12 cellular contexts compared by ENCODE assay signal in the genomic region with DNA sequence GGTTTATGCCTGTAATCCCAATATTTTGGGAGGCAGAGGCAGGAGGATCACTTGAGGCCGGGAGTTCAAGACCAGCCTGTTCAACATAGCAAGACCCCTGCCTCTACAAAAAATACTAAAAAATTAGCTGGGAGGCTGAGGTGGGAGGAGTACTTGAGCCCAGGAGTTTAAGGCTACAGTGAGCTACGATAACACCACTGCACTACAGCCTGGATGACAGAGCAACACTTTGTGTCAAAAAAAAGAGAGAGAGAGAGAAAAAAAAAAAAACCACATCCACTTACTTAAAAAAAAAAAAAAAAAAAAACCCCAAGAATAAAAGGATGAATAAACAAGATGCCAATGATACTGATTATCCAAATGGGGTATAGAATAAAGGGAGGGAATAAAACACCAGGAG. TPM values are rescaled to one million over a fixed set of nuclear protein-coding genes. Genes with fewer than 3 reads are reported as not detected.
A peak's percentile ranks its signal among the peaks of the same experiment; 100 is the strongest.
DNase-seq lines count a peak whose midpoint lies in the region; ATAC-seq and TF ChIP-seq lines count a peak whose summit lies in the region.
"Had no signal": no experiment of that assay in that cellular context is flagged by ENCODE, and none has a peak within 500 bp of the region (broad histone marks: within the 10 kb centered on the region; RNA-seq: fewer than 3 reads in every experiment).

No MANE protein-coding gene starts in this region.

- H3K9me3 ChIP-seq in CD8-positive, alpha-beta T cell (ENCODE audit: low read length): no peaks in the 10 kb centered on the region

- CTCF ChIA-PET in activated CD8-positive, alpha-beta memory T cell treated with anti-CD3 and anti-CD28 coated beads, Interleukin-2, amount 10 ng/mL, durations not matched to agents 7 days and 5 days (lab: Charles Lee): interaction anchor here (1.1 to 4.2 kb wide), 3 partner anchors 14 to 240 kb away, joined by 3 to 21 read pairs (median 19); a partner anchor contains a TSS
- CTCF ChIA-PET in CD8-positive, alpha-beta T cell (lab: Charles Lee): interaction anchor here (0.6 to 2.3 kb wide), 5 partner anchors 12 to 363 kb away, joined by 3 to 8 read pairs (median 5); no protein-coding TSS in a partner anchor

- peaks cover 20% of the 10 kb centered on the region for H3K4me1 ChIP-seq in CD8-positive, alpha-beta T cell (ENCODE audit: insufficient read depth, low read length)

- peaks cover 3% of the 10 kb centered on the region for H3K9me3 Mint-ChIP-seq in activated CD8-positive, alpha-beta memory T cell treated with anti-CD3 and anti-CD28 coated beads, Interleukin-2, amount 10 ng/mL, durations not matched to agents 7 days and 5 days (ENCODE audit: low read depth)
- no peaks in the 10 kb centered on the region for H3K9me3 Mint-ChIP-seq in CD8-positive, alpha-beta T cell
- peaks cover 7% of the 10 kb centered on the region for H3K9me3 Mint-ChIP-seq in T-helper 2 cell treated with Interferon-gamma antibody and Interleukin-4, amounts not matched to agents 5 μg/mL and 100 μg/mL, for 36 hours
- H3K9me3 Mint-ChIP-seq in natural killer cell: no peaks in the 10 kb centered on the region
- H3K9me3 Mint-ChIP-seq in stimulated activated naive CD8-positive, alpha-beta T cell treated with anti-CD3 and anti-CD28 coated beads, Interleukin-15, amount 100 ng/mL, for 72 hours: no peaks in the 10 kb centered on the region

- ATAC-seq in activated CD8-positive, alpha-beta memory T cell treated with anti-CD3 and anti-CD28 coated beads, Interleukin-2, amount 10 ng/mL, durations not matched to agents 7 days and 5 days: no peak
- ATAC-seq in CD8-positive, alpha-beta T cell: peak; percentile 31
- ATAC-seq in natural killer cell: peak in 2 of 3 donors; percentile 54 to 67
- no peak for ATAC-seq in stimulated activated naive CD8-positive, alpha-beta T cell treated with anti-CD3 and anti-CD28 coated beads, Interleukin-15, amount 100 ng/mL, for 72 hours

- peaks cover 29% of the 10 kb centered on the region for H3K4me1 Mint-ChIP-seq in activated CD8-positive, alpha-beta memory T cell treated with anti-CD3 and anti-CD28 coated beads, Interleukin-2, amount 10 ng/mL, durations not matched to agents 7 days and 5 days
- H3K4me1 Mint-ChIP-seq in CD8-positive, alpha-beta T cell (ENCODE audit: low read depth): peaks cover 43% of the 10 kb centered on the region
- H3K4me1 Mint-ChIP-seq in T-helper 2 cell treated with Interferon-gamma antibody and Interleukin-4, amounts not matched to agents 5 μg/mL and 100 μg/mL, for 36 hours (ENCODE audit: low read depth): peaks cover 41% of the 10 kb centered on the region
- H3K4me1 Mint-ChIP-seq in natural killer cell: peaks cover 11 to 28% of the 10 kb centered on the region in 2 donors
- peaks cover 24% of the 10 kb centered on the region for H3K4me1 Mint-ChIP-seq in stimulated activated naive CD8-positive, alpha-beta T cell treated with anti-CD3 and anti-CD28 coated beads, Interleukin-15, amount 100 ng/mL, for 72 hours

- no peaks in the 10 kb centered on the region for H3K27me3 Mint-ChIP-seq in activated CD8-positive, alpha-beta memory T cell treated with anti-CD3 and anti-CD28 coated beads, Interleukin-2, amount 10 ng/mL, durations not matched to agents 7 days and 5 days
- H3K27me3 Mint-ChIP-seq in CD8-positive, alpha-beta T cell (ENCODE audit: low read depth): no peaks in the 10 kb centered on the region
- H3K27me3 Mint-ChIP-seq in T-helper 2 cell treated with Interferon-gamma antibody and Interleukin-4, amounts not matched to agents 5 μg/mL and 100 μg/mL, for 36 hours (ENCODE audit: low read depth): no peaks in the 10 kb centered on the region
- no peaks in the 10 kb centered on the region for H3K27me3 Mint-ChIP-seq in natural killer cell (ENCODE audit: low read depth in 2 of 2)
- no peaks in the 10 kb centered on the region for H3K27me3 Mint-ChIP-seq in stimulated activated naive CD8-positive, alpha-beta T cell treated with anti-CD3 and anti-CD28 coated beads, Interleukin-15, amount 100 ng/mL, for 72 hours
- H3K27me3 Mint-ChIP-seq: B cell had no signal

- no peak overlapping the region for H3K27ac ChIP-seq in CD8-positive, alpha-beta T cell (ENCODE audit: low read depth, low read length)
- H3K27ac ChIP-seq: GM23248 had no signal

- no peaks in the 10 kb centered on the region for H3K27me3 ChIP-seq in CD8-positive, alpha-beta T cell (ENCODE audit: insufficient read depth, low read length)

- intact Hi-C loops in CD8-positive, alpha-beta T cell (cut with DNase I, micrococcal nuclease): no loop called here
- intact Hi-C loops in natural killer cell (cut with micrococcal nuclease): no loop called here

- peak overlapping the region; percentile 40 for H3K27ac Mint-ChIP-seq in activated CD8-positive, alpha-beta memory T cell treated with anti-CD3 and anti-CD28 coated beads, Interleukin-2, amount 10 ng/mL, durations not matched to agents 7 days and 5 days
- no peak overlapping the region for H3K27ac Mint-ChIP-seq in CD8-positive, alpha-beta T cell
- peak overlapping the region; percentile 39 for H3K27ac Mint-ChIP-seq in T-helper 2 cell treated with Interferon-gamma antibody and Interleukin-4, amounts not matched to agents 5 μg/mL and 100 μg/mL, for 36 hours
- H3K27ac Mint-ChIP-seq in natural killer cell: peak overlapping the region in 1 of 2 donors; percentile 80
- peak overlapping the region in 1 of 2 donors; percentile 84 for H3K27ac Mint-ChIP-seq in stimulated activated naive CD8-positive, alpha-beta T cell treated with anti-CD3 and anti-CD28 coated beads, Interleukin-15, amount 100 ng/mL, for 72 hours
- H3K27ac Mint-ChIP-seq: B cell had no signal

- no peak overlapping the region for H3K4me3 Mint-ChIP-seq in activated CD8-positive, alpha-beta memory T cell treated with anti-CD3 and anti-CD28 coated beads, Interleukin-2, amount 10 ng/mL, durations not matched to agents 7 days and 5 days
- H3K4me3 Mint-ChIP-seq in CD8-positive, alpha-beta T cell: no peak overlapping the region
- no peak overlapping the region for H3K4me3 Mint-ChIP-seq in T-helper 2 cell treated with Interferon-gamma antibody and Interleukin-4, amounts not matched to agents 5 μg/mL and 100 μg/mL, for 36 hours
- peak overlapping the region; percentile 70 for H3K4me3 Mint-ChIP-seq in natural killer cell
- no peak overlapping the region for H3K4me3 Mint-ChIP-seq in stimulated activated naive CD8-positive, alpha-beta T cell treated with anti-CD3 and anti-CD28 coated beads, Interleukin-15, amount 100 ng/mL, for 72 hours
- H3K4me3 Mint-ChIP-seq: B cell had no signal

- no peak overlapping the region for H3K4me3 ChIP-seq in CD8-positive, alpha-beta T cell (ENCODE audit: low read depth, low read length)
- H3K4me3 ChIP-seq: GM23248 had no signal

- H3K36me3 Mint-ChIP-seq in activated CD8-positive, alpha-beta memory T cell treated with anti-CD3 and anti-CD28 coated beads, Interleukin-2, amount 10 ng/mL, durations not matched to agents 7 days and 5 days: peaks cover 29% of the 10 kb centered on the region
- H3K36me3 Mint-ChIP-seq in CD8-positive, alpha-beta T cell: peaks cover 47% of the 10 kb centered on the region
- H3K36me3 Mint-ChIP-seq in T-helper 2 cell treated with Interferon-gamma antibody and Interleukin-4, amounts not matched to agents 5 μg/mL and 100 μg/mL, for 36 hours (ENCODE audit: low read depth): peaks cover 44% of the 10 kb centered on the region
- no peaks in the 10 kb centered on the region for H3K36me3 Mint-ChIP-seq in natural killer cell

- H3K36me3 ChIP-seq in CD8-positive, alpha-beta T cell (ENCODE audit: insufficient read depth, low read length): no peaks in the 10 kb centered on the region

- POLR2A ChIA-PET in CD8-positive, alpha-beta T cell (lab: Charles Lee): interaction anchor here (1.0 to 2.4 kb wide), 3 partner anchors 9 to 14 kb away, joined by 4 to 11 read pairs (median 4); a partner anchor contains a TSS

- TF ChIP-seq CTCF in CD8-positive, alpha-beta T cell (IDR thresholded peaks at IDR 0.05): no peak
- no peak for TF ChIP-seq CTCF in natural killer cell (IDR thresholded peaks at IDR 0.05)

- no peak for DNase-seq in activated CD8-positive, alpha-beta memory T cell treated with anti-CD3 and anti-CD28 coated beads, Interleukin-2, amount 10 ng/mL, durations not matched to agents 7 days and 5 days
- DNase-seq in activated CD8-positive, alpha-beta memory T cell treated with anti-CD3 and anti-CD28 coated beads, Interleukin-2, amount 50 U/mL, for 4 hours: no peak
- no peak for DNase-seq in CD8-positive, alpha-beta T cell
- DNase-seq in T-helper 2 cell treated with Interferon-gamma antibody and Interleukin-4, amounts not matched to agents 5 μg/mL and 100 μg/mL, for 36 hours (ENCODE audit: low spot score): no peak
- DNase-seq in natural killer cell: no peak
- no peak for DNase-seq in stimulated activated naive CD8-positive, alpha-beta T cell treated with anti-CD3 and anti-CD28 coated beads, Interleukin-15, amount 100 ng/mL, for 72 hours
- no peak for DNase-seq in NCI-H446 treated with DMSO at 0.1 percent for 48 hours (lab: John Stamatoyannopoulos, UW)
- DNase-seq: C1 segment of cervical spinal cord, GM23248, H7, IMR-90 had no signal

RNA-seq across cellular contexts. Expression of a gene that starts 14.4 kb away (rescaled TPM):
- total RNA-seq in activated CD8-positive, alpha-beta memory T cell treated with anti-CD3 and anti-CD28 coated beads, Interleukin-2, amount 10 ng/mL, durations not matched to agents 7 days and 5 days: 10 to 100 TPM; 31.3 to 36.1 TPM
- 10 to 100 TPM; 23.5 to 26.8 TPM for total RNA-seq in CD8-positive, alpha-beta T cell
- 10 to 100 TPM; 21.2 to 27.8 (median 25.9) TPM for total RNA-seq in natural killer cell

Comparison
In these comparisons a context has a peak if more than half of its experiments do, and no peak if none do; other contexts are left out.
1. ATAC-seq: peak in CD8-positive, alpha-beta T cell (single experiment) and natural killer cell (2 of 3); none in activated CD8-positive, alpha-beta memory T cell treated with anti-CD3 and anti-CD28 coated beads, Interleukin-2, amount 10 ng/mL, durations not matched to agents 7 days and 5 days (single experiment) and stimulated activated naive CD8-positive, alpha-beta T cell treated with anti-CD3 and anti-CD28 coated beads, Interleukin-15, amount 100 ng/mL, for 72 hours (single experiment).